19 cellular contexts compared by ENCODE assay signal in genomic region chr1:15248238-15248637, GRCh38. TPM values are rescaled to one million over a fixed set of nuclear protein-coding genes. Genes with fewer than 3 reads are reported as not detected.
DNase-seq lines count a peak whose midpoint lies in the region; ATAC-seq, FAIRE-seq and TF ChIP-seq lines count a peak whose summit lies in the region.
"Had no signal": no experiment of that assay in that cellular context is flagged by ENCODE, and none has a peak within 500 bp of the region (broad histone marks: within the 10 kb centered on the region; RNA-seq: fewer than 3 reads in every experiment).

No MANE protein-coding gene starts in this region.

- peak overlapping the region; percentile 71 for H3K4me3 Mint-ChIP-seq in WTC11

- POLR2A ChIA-PET in HepG2 (lab: Yijun Ruan, JAX), result no interaction called here
- POLR2A ChIA-PET in WTC11 (lab: Charles Lee), result interaction anchor here (0.6 to 0.7 kb wide), 2 partner anchors 42 to 143 kb away, joined by 3 read pairs; no protein-coding TSS in a partner anchor

- BruUV-seq in HepG2 (replicated peaks; lab: Mats Ljungman, UMichigan), result no TSS peak

- no peak for ATAC-seq in HepG2
- no peak for ATAC-seq in right lobe of liver
- no peak for ATAC-seq in WTC11
- ATAC-seq: mucosa of descending colon had no signal

- H3K4me1 ChIP-seq in HepG2 (ENCODE audit: insufficient read depth, low read length), result peaks cover 14% of the 10 kb centered on the region
- no peaks in the 10 kb centered on the region for H3K4me1 ChIP-seq in right lobe of liver
- H3K4me1 ChIP-seq in iPS-18a (ENCODE audit: control insufficient read depth, low read depth, low read length), result peaks cover 7% of the 10 kb centered on the region

- H4K20me1 ChIP-seq in HepG2 (ENCODE audit: insufficient read depth, low read length), result no peaks in the 10 kb centered on the region

- intact Hi-C loops in HepG2 (cut with micrococcal nuclease; ENCODE audit: unreplicated experiment), result no loop called here
- intact Hi-C loops in right lobe of liver (cut with DNase I), result no loop called here

- H3K4me2 ChIP-seq in HepG2 (ENCODE audit: low read depth, low read length), result no peak overlapping the region

- peaks cover 11% of the 10 kb centered on the region; the same call in 1 of the 2 replicates for H3K9me3 Mint-ChIP-seq in WTC11

- CTCF ChIA-PET in HepG2 (lab: Yijun Ruan, JAX; ENCODE audit: low intra/inter-chr PET ratio, low total read pairs) (no interaction called here), WTC11 (lab: Charles Lee) (interaction anchor here (2.9 kb wide), 1 partner anchor 95 kb away, joined by 15 read pairs; the partner anchor contains the start of gene TMEM51)

- no peak overlapping the region for H2AFZ ChIP-seq in HepG2 (ENCODE audit: low read length)

- H3K27ac Mint-ChIP-seq in WTC11, result no peak overlapping the region
- H3K27ac Mint-ChIP-seq: IgD-negative memory B cell had no signal

- no peaks in the 10 kb centered on the region for H3K9me3 ChIP-seq in HepG2 (ENCODE audit: low read length)
- H3K9me3 ChIP-seq in right lobe of liver, result no peaks in the 10 kb centered on the region
- H3K9me3 ChIP-seq in iPS-18a (ENCODE audit: control insufficient read depth, low read depth, low read length), result no peaks in the 10 kb centered on the region
- H3K9me3 ChIP-seq: left lung, MG63, mucosa of descending colon, thoracic aorta had no signal

- H3K4me1 Mint-ChIP-seq in WTC11, result peaks cover 38% of the 10 kb centered on the region

- in situ Hi-C loops in HepG2 (cut with HindIII; ENCODE audit: extremely low pct_ligation_motif_present, low pct_unique_long_range_greater_than_20kb), result no loop called here

- H3K27me3 Mint-ChIP-seq in WTC11 (ENCODE audit: low read depth), result peaks cover 10% of the 10 kb centered on the region; the same call in 1 of the 2 replicates

- no peaks in the 10 kb centered on the region for H3K79me2 ChIP-seq in HepG2 (ENCODE audit: insufficient read depth, low read length)

- peaks cover 3 to 59% of the 10 kb centered on the region in 2 experiments; a peak in 4 of 5 replicates for H3K27me3 ChIP-seq in HepG2 (ENCODE audit: control insufficient read depth in 1 of 2, insufficient read depth in 2 of 2, low read length in 2 of 2)
- H3K27me3 ChIP-seq in right lobe of liver, result peaks cover 0 to 4% of the 10 kb centered on the region in 2 donors
- H3K27me3 ChIP-seq in iPS-18a (ENCODE audit: control insufficient read depth, insufficient read depth, low read length), result peaks cover 3% of the 10 kb centered on the region

- no peak for FAIRE-seq in HepG2 (lab: Jason Lieb, UNC)

- DNase-seq in HepG2 (ENCODE audit: low spot score), result no peak
- no peak for DNase-seq in right lobe of liver
- DNase-seq in WTC11 (ENCODE audit: low spot score), result no peak
- no peak for DNase-seq in kidney glomerular epithelial cell (lab: John Stamatoyannopoulos, UW)
- no peak for DNase-seq in SK-N-DZ (ENCODE audit: low spot score)
- DNase-seq in NCI-H526 (lab: John Stamatoyannopoulos, UW), result no peak
- DNase-seq: activated CD4-positive, alpha-beta T cell treated with anti-CD3 and anti-CD28 coated beads for 48 hours; aorta; COR-L47; left lung; MG63; mucosa of descending colon; NCI-H1694 treated with DMSO at 0.1 percent for 48 hours; nucleus accumbens; right cardiac atrium had no signal

- TF ChIP-seq EP300 in HepG2 (IDR thresholded peaks at IDR 0.05; ENCODE audit: low read depth in 2 of 2, low read length in 2 of 2) (no peak), HepG2 (CRISPR knock-in tag; IDR thresholded peaks at IDR 0.05; ENCODE audit: borderline replicate concordance) (no peak)

- TF ChIP-seq CTCF in HepG2 (CRISPR knock-in tag; IDR thresholded peaks at IDR 0.05), result no peak
- no peak for TF ChIP-seq CTCF in right lobe of liver (IDR thresholded peaks at IDR 0.05)
- TF ChIP-seq CTCF in WTC11 (IDR thresholded peaks at IDR 0.05), result no peak

- TF ChIP-seq POLR2A in HepG2 (IDR thresholded peaks at IDR 0.05; ENCODE audit: insufficient read depth in 1 of 2, low read depth in 2 of 2, low read length in 2 of 2) (no peak), right lobe of liver (IDR thresholded peaks at IDR 0.05) (no peak)

- WGBS in HepG2 (ENCODE audit: low lambda C conversion rate), result 80% methylated on average over 1 of the region's 3 CpGs
- 40% methylated on average over 1 of the region's 3 CpGs for WGBS in right lobe of liver (ENCODE audit: insufficient coverage, low coverage, low lambda C conversion rate, missing lambda C conversion rate)

- no peak for TF ChIP-seq RAD21 in HepG2 (CRISPR knock-in tag; IDR thresholded peaks at IDR 0.05)

- H3K36me3 Mint-ChIP-seq in WTC11, result no peaks in the 10 kb centered on the region
- H3K36me3 Mint-ChIP-seq: IgD-negative memory B cell had no signal

- H3K27ac ChIP-seq in HepG2 (ENCODE audit: extremely low read length, insufficient read depth, low read length), result no peak overlapping the region
- H3K27ac ChIP-seq in right lobe of liver, result no peak overlapping the region
- no peak overlapping the region for H3K27ac ChIP-seq in iPS-18a (ENCODE audit: low read length)
- H3K27ac ChIP-seq: left lung, SK-N-MC, thoracic aorta had no signal

- H3K4me3 ChIP-seq in HepG2 (replicated peaks in 1 of 3; ENCODE audit: insufficient read depth in 1 of 3, low read depth in 2 of 3, low read length in 3 of 3), result no peak overlapping the region
- H3K4me3 ChIP-seq in right lobe of liver, result no peak overlapping the region
- H3K4me3 ChIP-seq in iPS-18a (ENCODE audit: low read length), result peak overlapping the region; percentile 71
- H3K4me3 ChIP-seq: MG63, mucosa of descending colon, SK-N-MC had no signal

- H3K36me3 ChIP-seq in HepG2 (replicated peaks in 1 of 2; ENCODE audit: control insufficient read depth in 1 of 2, insufficient read depth in 2 of 2, low read length in 2 of 2), result no peaks in the 10 kb centered on the region
- H3K36me3 ChIP-seq in right lobe of liver, result no peaks in the 10 kb centered on the region
- no peaks in the 10 kb centered on the region for H3K36me3 ChIP-seq in iPS-18a (ENCODE audit: control insufficient read depth, low read depth, low read length)
- H3K36me3 ChIP-seq: left lung, MG63, thoracic aorta had no signal

- H3K9ac ChIP-seq in HepG2 (ENCODE audit: insufficient read depth, low read depth, low read length) (no peak overlapping the region), iPS-18a (ENCODE audit: low read length) (no peak overlapping the region)

TF ChIP-seq in HepG2, 621 proteins besides CTCF, POLR2A, EP300 and RAD21:
- peak; percentile 77 for TF ChIP-seq ZNF768 (CRISPR knock-in tag; IDR thresholded peaks at IDR 0.05)
- no peak for TF ChIP-seq MYC (CRISPR knock-in tag; IDR thresholded peaks at IDR 0.05; ENCODE audit: borderline replicate concordance)

TF ChIP-seq in WTC11, 78 proteins besides CTCF, POLR2A, EP300 and RAD21 (continues in another document):
- no peak for TF ChIP-seq TP53 (CRISPR knock-in tag; IDR thresholded peaks at IDR 0.05)
- no peak for TF ChIP-seq SMAD3 (CRISPR knock-in tag; IDR thresholded peaks at IDR 0.05; ENCODE audit: borderline replicate concordance)
- no peak for TF ChIP-seq RELA (CRISPR knock-in tag; IDR thresholded peaks at IDR 0.05; ENCODE audit: borderline replicate concordance)
- no peak for TF ChIP-seq ZSCAN18 (CRISPR knock-in tag; IDR thresholded peaks at IDR 0.05)
- TF ChIP-seq SP1 (CRISPR knock-in tag; conservative IDR thresholded peaks at IDR 0.05), result no peak
- no peak for TF ChIP-seq NR2C2 (CRISPR knock-in tag; IDR thresholded peaks at IDR 0.05)

RNA-seq across cellular contexts. Expression of gene FHAD1, which starts 1.2 kb away (rescaled TPM):
- total RNA-seq in HepG2 (2016; rRNA removed; fragmentation: Illumina TruSeq; extraction: Trizol), result not detected in 2 replicates
- total RNA-seq in HepG2 (2016; cell fraction: cytosol; rRNA removed; fragmentation: Illumina TruSeq; extraction: Trizol; ENCODE audit: low read depth), result not detected in 2 replicates
- not detected in 2 replicates for total RNA-seq in HepG2 (2016; cell fraction: insoluble cytoplasmic fraction; rRNA removed; fragmentation: Illumina TruSeq; extraction: Trizol)
- not detected in 2 replicates for total RNA-seq in HepG2 (2016; cell fraction: membrane; rRNA removed; fragmentation: Illumina TruSeq; extraction: Trizol)
- total RNA-seq in HepG2 (2016; cell fraction: nucleus; rRNA removed; fragmentation: Illumina TruSeq; extraction: Trizol), result not detected in 2 replicates
- not detected in 2 replicates for polyA plus RNA-seq in HepG2 (2011; rRNA removed)
- 0.01 and 0.03 TPM in 2 replicates for polyA plus RNA-seq in HepG2 (2011; cell fraction: cytosol; rRNA removed)
- 0.03 and 0.08 TPM in 2 replicates for polyA plus RNA-seq in HepG2 (2011; cell fraction: nucleus; rRNA removed)
- 0.08 and 0.11 TPM in 2 replicates for polyA plus RNA-seq in HepG2 (2012)
- not detected in 2 replicates for polyA plus RNA-seq in HepG2 (2016; cell fraction: cytosol; fragmentation: Illumina TruSeq; extraction: Trizol; ENCODE audit: low read depth)
- not detected in 2 replicates for polyA plus RNA-seq in HepG2 (2016; cell fraction: insoluble cytoplasmic fraction; fragmentation: Illumina TruSeq; extraction: Trizol; ENCODE audit: low read depth)
- polyA plus RNA-seq in HepG2 (2016; cell fraction: membrane; fragmentation: Illumina TruSeq; extraction: Trizol; ENCODE audit: low read depth), result not detected in 2 replicates
- polyA plus RNA-seq in HepG2 (2016; cell fraction: nucleus; fragmentation: Illumina TruSeq; extraction: Trizol; ENCODE audit: insufficient read depth, low read depth), result 0.27 TPM in 1 of 2 replicates, not detected in the other
- polyA minus RNA-seq in HepG2 (2011; rRNA and poly(A)+ RNA removed; ENCODE audit: low replicate concordance), result 0.04 and 0.80 TPM in 2 replicates
- polyA minus RNA-seq in HepG2 (2011; cell fraction: cytosol; rRNA and poly(A)+ RNA removed), result not detected in 2 replicates
- polyA minus RNA-seq in HepG2 (2011; cell fraction: nucleus; rRNA and poly(A)+ RNA removed), result not detected in 2 replicates
- total RNA-seq in right lobe of liver, result under 1 TPM in 3 of 6 experiments, not detected in 3; 0.06 to 0.53 (median 0.12) TPM
- 2.6 to 3.0 TPM (median 2.9 TPM) in 3 replicates for total RNA-seq in WTC11 (2021)
- polyA plus RNA-seq in SK-N-DZ (2014; cell fraction: cytosol; rRNA removed), result 1.2 and 1.6 TPM in 2 replicates
- 0.62 and 9.1 TPM in 2 replicates for polyA plus RNA-seq in SK-N-DZ (2014; cell fraction: nucleus; rRNA removed)
- polyA plus RNA-seq: IgD-negative memory B cell had no signal
